13 cellular contexts compared by ENCODE assay signal in genomic region chr7:139844779-139845442, GRCh38.
"Had no signal": no experiment of that assay in that cellular context is flagged by ENCODE, and none has a peak within 500 bp of the region (broad histone marks: within the 10 kb centered on the region; RNA-seq: fewer than 3 reads in every experiment).

No MANE protein-coding gene starts in this region.

- DNase-seq: activated CD4-positive, alpha-beta T cell treated with anti-CD3 and anti-CD28 coated beads for 4 hours; activated CD8-positive, alpha-beta T cell treated with anti-CD3 and anti-CD28 coated beads for 36 hours; activated naive CD4-positive, alpha-beta T cell; effector CD8-positive, alpha-beta T cell; glutamatergic neuron; stimulated activated CD4-positive, alpha-beta T cell treated with anti-CD3 and anti-CD28 coated beads, Interleukin-4, amount 100 ng/mL, for 4 hours; T-helper 9 cell; WERI-Rb-1 had no signal

- H3K27me3 Mint-ChIP-seq: activated CD8-positive, alpha-beta T cell treated with anti-CD3 and anti-CD28 coated beads for 36 hours; memory B cell had no signal

- H3K9me3 Mint-ChIP-seq: activated CD8-positive, alpha-beta T cell treated with anti-CD3 and anti-CD28 coated beads for 36 hours had no signal

- H3K27ac Mint-ChIP-seq: activated CD8-positive, alpha-beta T cell treated with anti-CD3 and anti-CD28 coated beads for 36 hours; activated T-helper 1 cell treated with anti-CD3 and anti-CD28 coated beads, Interleukin-12 subunit alpha, Interleukin-12 subunit beta, Interleukin-2, Interleukin-4 antibody, amounts not matched to agents 30 ng/mL and 10 ng/mL and 1 ng/mL, durations not matched to agents 14 hours and 24 hours and 36 hours; memory B cell had no signal

- H3K27ac ChIP-seq: cardiac muscle cell, coronary artery, WERI-Rb-1 had no signal

- H3K36me3 ChIP-seq: cardiac muscle cell, WERI-Rb-1 had no signal

- H3K4me3 Mint-ChIP-seq: activated CD8-positive, alpha-beta T cell treated with anti-CD3 and anti-CD28 coated beads for 36 hours; activated T-helper 1 cell treated with anti-CD3 and anti-CD28 coated beads, Interleukin-12 subunit alpha, Interleukin-12 subunit beta, Interleukin-2, Interleukin-4 antibody, amounts not matched to agents 30 ng/mL and 10 ng/mL and 1 ng/mL, durations not matched to agents 14 hours and 24 hours and 36 hours; memory B cell had no signal

- H3K27me3 ChIP-seq: cardiac muscle cell had no signal

- H3K4me3 ChIP-seq: cardiac muscle cell, coronary artery had no signal

- ATAC-seq: activated CD8-positive, alpha-beta T cell treated with anti-CD3 and anti-CD28 coated beads for 36 hours; left lobe of liver had no signal
